Comparison of ENCODE assay signal across 7 cellular contexts in the genomic region with DNA sequence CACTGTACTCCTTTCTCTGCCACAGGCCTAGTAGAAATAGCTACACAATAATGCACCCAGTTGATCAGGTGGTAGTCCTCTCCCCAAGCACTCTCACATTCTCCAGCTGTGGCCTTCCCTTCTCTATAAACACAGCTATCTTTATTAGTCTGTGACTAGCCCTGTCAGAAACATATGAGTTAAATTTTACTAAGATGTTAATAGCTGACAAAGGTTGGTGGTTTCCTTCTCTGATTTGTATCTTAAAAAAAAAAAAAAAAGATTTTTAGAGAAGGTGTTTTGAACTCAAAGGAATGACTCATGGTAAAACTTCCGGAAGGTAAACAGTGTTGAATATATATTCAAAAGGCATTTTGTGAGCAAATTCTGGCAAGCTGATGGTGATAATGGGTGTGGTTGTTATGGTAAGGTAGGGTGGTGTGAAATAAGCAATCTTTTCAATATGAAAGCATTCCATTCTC.
DNase-seq lines count a peak whose midpoint lies in the region; ATAC-seq and TF ChIP-seq lines count a peak whose summit lies in the region.

No MANE protein-coding gene starts in this region.

- DNase-seq in RWPE2 (ENCODE audit: low spot score) (no peak), left kidney (ENCODE audit: low read depth, low spot score) (peak; percentile 35), NCI-H2081 (lab: John Stamatoyannopoulos, UW) (no peak), GM10266 (ENCODE audit: extremely low spot score) (no peak), NCI-H1417 treated with DMSO at 0.1 percent for 48 hours (lab: John Stamatoyannopoulos, UW) (no peak)

- peaks cover 5% of the 10 kb centered on the region; the same call in 1 of the 2 replicates for H3K36me3 ChIP-seq in RWPE2 (ENCODE audit: low read depth)

- H3K27me3 ChIP-seq in RWPE2 (ENCODE audit: insufficient read depth, poor library complexity, severe bottlenecking), result no peaks in the 10 kb centered on the region

- H3K27ac ChIP-seq in RWPE2 (ENCODE audit: poor library complexity, severe bottlenecking), result peak overlapping the region; percentile 87

- ATAC-seq in GM19043 (IDR thresholded peaks at IDR 0.05; ENCODE audit: low read depth, unreplicated experiment) (peak; percentile 54), HG02798 (IDR thresholded peaks at IDR 0.05; ENCODE audit: poor library complexity, unreplicated experiment) (peak; percentile 64), RWPE2 (ENCODE audit: low read depth) (peak; percentile 60)

- no peaks in the 10 kb centered on the region for H3K9me3 ChIP-seq in RWPE2 (ENCODE audit: severe bottlenecking)

- H3K4me1 ChIP-seq in RWPE2 (ENCODE audit: insufficient read depth, poor library complexity, severe bottlenecking), result peaks cover 29% of the 10 kb centered on the region

- no peak for TF ChIP-seq CTCF in RWPE2 (IDR thresholded peaks at IDR 0.05; ENCODE audit: poor library complexity, severe bottlenecking)
- no peak for TF ChIP-seq CTCF in GM10266 (IDR thresholded peaks at IDR 0.05; ENCODE audit: control insufficient read depth, insufficient read depth, low read depth, missing control alignments)

- H3K4me3 ChIP-seq in RWPE2 (ENCODE audit: severe bottlenecking), result no peak overlapping the region
